ENCODE assay signal across 9 cellular contexts in the genomic region with DNA sequence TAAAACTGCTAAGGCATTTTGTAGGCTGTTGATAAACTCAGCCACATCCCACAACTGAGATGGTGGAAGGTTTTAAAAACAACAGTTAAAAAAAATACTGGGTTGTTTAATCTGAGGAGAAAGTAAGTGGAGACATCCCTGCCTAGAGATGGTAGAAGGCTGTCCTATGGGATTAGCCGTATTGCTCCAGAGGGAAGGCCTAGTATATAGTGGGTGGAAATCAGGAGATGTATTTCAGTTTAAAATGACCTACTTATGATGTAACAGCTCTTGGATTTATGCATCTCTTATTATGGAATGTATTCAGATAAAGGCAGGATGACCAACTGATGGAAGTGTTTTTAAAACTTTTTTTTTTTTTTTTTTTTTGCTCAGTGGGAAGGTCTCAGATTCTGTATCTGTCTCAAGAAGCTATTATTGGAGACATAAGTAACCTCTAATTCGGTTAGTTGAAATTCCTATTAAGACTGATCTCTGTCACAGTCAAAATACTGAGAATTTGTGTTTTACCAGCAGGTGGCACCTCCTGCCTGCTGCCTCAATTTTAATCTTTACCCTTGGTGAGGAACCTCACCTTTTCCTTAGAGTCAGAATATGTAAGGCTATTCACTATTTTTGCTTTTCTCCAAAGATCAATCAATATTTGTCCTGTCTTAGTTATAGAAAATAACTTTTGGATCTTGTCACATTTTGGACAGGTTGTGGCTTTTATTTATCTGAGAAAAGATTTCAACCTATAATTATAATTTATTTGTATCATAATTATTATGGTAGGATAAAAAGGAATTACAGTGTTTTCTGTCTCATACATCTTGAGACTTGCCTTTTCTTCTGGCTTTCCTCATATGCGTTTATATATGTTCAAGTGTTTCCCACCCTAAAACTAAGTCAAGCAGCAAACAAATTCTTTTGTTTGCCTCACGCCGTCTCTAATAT.
A peak's percentile ranks its signal among the peaks of the same experiment; 100 is the strongest.
DNase-seq lines count a peak whose midpoint lies in the region; TF ChIP-seq lines count a peak whose summit lies in the region.
"Had no signal": no experiment of that assay in that cellular context is flagged by ENCODE, and none has a peak within 500 bp of the region (broad histone marks: within the 10 kb centered on the region; RNA-seq: fewer than 3 reads in every experiment).

No MANE protein-coding gene starts in this region.

- H3K9me3 Mint-ChIP-seq in activated CD4-positive, alpha-beta T cell treated with anti-CD3 and anti-CD28 coated beads, Interleukin-2, amount 10 ng/mL, durations not matched to agents 24 days and 14 days, result no peaks in the 10 kb centered on the region
- H3K9me3 Mint-ChIP-seq in progenitor cell of endocrine pancreas (ENCODE audit: low read depth), result no peaks in the 10 kb centered on the region
- H3K9me3 Mint-ChIP-seq: activated naive CD4-positive, alpha-beta T cell treated with anti-CD3 and anti-CD28 coated beads, Interleukin-2, amount 50 U/mL, for 72 hours had no signal

- in situ Hi-C loops in KBM-7 (cut with MboI; ENCODE audit: low pct_unique_long_range_greater_than_20kb, low sequenced_read_pairs), result loop anchor here (25.0 kb wide), 1 partner anchor 312 kb away; no protein-coding TSS in a partner anchor

- no peak overlapping the region for H3K4me3 Mint-ChIP-seq in activated CD4-positive, alpha-beta T cell treated with anti-CD3 and anti-CD28 coated beads, Interleukin-2, amount 10 ng/mL, durations not matched to agents 24 days and 14 days
- no peak overlapping the region for H3K4me3 Mint-ChIP-seq in progenitor cell of endocrine pancreas (ENCODE audit: low read depth)

- H3K27ac Mint-ChIP-seq in activated CD4-positive, alpha-beta T cell treated with anti-CD3 and anti-CD28 coated beads, Interleukin-2, amount 10 ng/mL, durations not matched to agents 24 days and 14 days, result no peak overlapping the region
- H3K27ac Mint-ChIP-seq in progenitor cell of endocrine pancreas, result no peak overlapping the region
- H3K27ac Mint-ChIP-seq: activated naive CD4-positive, alpha-beta T cell treated with anti-CD3 and anti-CD28 coated beads, Interleukin-2, amount 50 U/mL, for 72 hours had no signal

- peaks cover 33% of the 10 kb centered on the region for H3K36me3 Mint-ChIP-seq in activated CD4-positive, alpha-beta T cell treated with anti-CD3 and anti-CD28 coated beads, Interleukin-2, amount 10 ng/mL, durations not matched to agents 24 days and 14 days (ENCODE audit: low read depth)
- H3K36me3 Mint-ChIP-seq in progenitor cell of endocrine pancreas (ENCODE audit: insufficient read depth), result peaks cover 5% of the 10 kb centered on the region

- H3K27me3 Mint-ChIP-seq in activated CD4-positive, alpha-beta T cell treated with anti-CD3 and anti-CD28 coated beads, Interleukin-2, amount 10 ng/mL, durations not matched to agents 24 days and 14 days, result no peaks in the 10 kb centered on the region
- no peaks in the 10 kb centered on the region for H3K27me3 Mint-ChIP-seq in progenitor cell of endocrine pancreas

- peaks cover 14% of the 10 kb centered on the region for H3K4me1 Mint-ChIP-seq in activated CD4-positive, alpha-beta T cell treated with anti-CD3 and anti-CD28 coated beads, Interleukin-2, amount 10 ng/mL, durations not matched to agents 24 days and 14 days
- peaks cover 16% of the 10 kb centered on the region for H3K4me1 Mint-ChIP-seq in progenitor cell of endocrine pancreas (ENCODE audit: low read depth)

- no peak overlapping the region for H3K4me3 ChIP-seq in fibroblast of mammary gland (ENCODE audit: control insufficient read depth, low read depth, low read length)

- peak; percentile 69 for DNase-seq in activated CD4-positive, alpha-beta T cell treated with anti-CD3 and anti-CD28 coated beads, Interleukin-2, amount 10 ng/mL, durations not matched to agents 24 days and 14 days
- DNase-seq in activated CD4-positive, alpha-beta T cell treated with anti-CD3 and anti-CD28 coated beads, Interleukin-2, amount 50 U/mL, for 1 hour, result no peak
- DNase-seq in KBM-7, result peak; percentile 51
- peak; percentile 41 for DNase-seq in SK-N-DZ (ENCODE audit: low spot score)
- peak; percentile 40 for DNase-seq in fibroblast of mammary gland (ENCODE audit: low read depth)
- peak; percentile 15 for DNase-seq in progenitor cell of endocrine pancreas (ENCODE audit: low spot score, unreplicated experiment)
- DNase-seq in cortex of kidney (lab: John Stamatoyannopoulos, UW), result no peak
- DNase-seq in NCI-H128 (lab: John Stamatoyannopoulos, UW; ENCODE audit: unreplicated experiment), result no peak

- TF ChIP-seq CTCF in fibroblast of mammary gland (conservative IDR thresholded peaks at IDR 0.05; ENCODE audit: control insufficient read depth, insufficient read depth, low read depth, low read length), result peak; percentile 65
- TF ChIP-seq CTCF in progenitor cell of endocrine pancreas (IDR thresholded peaks at IDR 0.05; ENCODE audit: unreplicated experiment), result peak; percentile 85

- intact Hi-C loops in activated CD4-positive, alpha-beta T cell treated with anti-CD3 and anti-CD28 coated beads, Interleukin-2, amount 10 ng/mL, durations not matched to agents 24 days and 14 days (cut with micrococcal nuclease), result loop anchor here (1.0 to 10.0 kb wide), 3 partner anchors 63 to 410 kb away; a partner anchor contains a TSS

Comparison
In these comparisons a context has a peak if more than half of its experiments do, and no peak if none do; other contexts are left out.
1. DNase-seq: peak in activated CD4-positive, alpha-beta T cell treated with anti-CD3 and anti-CD28 coated beads, Interleukin-2, amount 10 ng/mL, durations not matched to agents 24 days and 14 days (single experiment), KBM-7 (single experiment), SK-N-DZ (single experiment), fibroblast of mammary gland (single experiment) and progenitor cell of endocrine pancreas (single experiment); none in activated CD4-positive, alpha-beta T cell treated with anti-CD3 and anti-CD28 coated beads, Interleukin-2, amount 50 U/mL, for 1 hour (single experiment), cortex of kidney (single experiment) and NCI-H128 (single experiment).